In the genomic region with DNA sequence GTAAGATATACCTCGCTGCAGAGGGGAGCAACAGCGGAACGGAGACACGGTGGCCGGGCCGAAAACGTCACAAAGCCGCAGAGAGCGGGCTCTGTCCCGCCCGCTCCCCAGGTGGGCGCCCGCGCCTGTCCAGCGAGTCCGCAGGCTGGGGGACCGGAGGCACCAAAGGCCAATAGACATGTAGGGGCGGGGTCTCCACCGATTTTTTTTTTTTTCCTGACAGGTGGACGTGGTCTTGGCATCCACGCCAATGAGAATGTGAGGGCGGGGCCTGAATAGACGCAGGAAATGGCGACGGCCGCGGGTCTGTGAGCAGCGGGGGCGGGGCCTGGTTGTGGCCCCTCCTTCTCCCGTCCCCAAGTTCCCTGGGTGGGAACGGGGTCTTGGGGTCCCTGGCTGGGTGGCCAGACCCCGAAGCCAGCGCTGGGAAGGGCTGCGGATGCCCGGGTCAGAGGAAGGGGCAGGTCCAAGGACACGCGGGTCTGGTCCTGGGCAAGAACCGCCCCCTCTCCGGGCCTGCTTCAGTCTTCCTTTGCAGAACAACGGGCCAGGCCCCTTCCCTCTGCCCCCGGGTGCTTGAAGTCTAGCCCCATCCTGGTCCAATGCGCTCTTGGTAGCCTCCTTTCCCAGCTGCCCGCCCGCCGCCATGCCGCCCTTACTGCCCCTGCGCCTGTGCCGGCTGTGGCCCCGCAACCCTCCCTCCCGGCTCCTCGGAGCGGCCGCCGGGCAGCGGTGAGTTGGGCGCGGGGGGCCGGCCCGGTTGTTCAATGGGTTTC, we compare ENCODE assay signal across 8 cellular contexts. TPM values are rescaled to one million over a fixed set of nuclear protein-coding genes. Genes with fewer than 3 reads are reported as not detected.
DNase-seq lines count a peak whose midpoint lies in the region; ATAC-seq lines count a peak whose summit lies in the region.

A gene with protein sequence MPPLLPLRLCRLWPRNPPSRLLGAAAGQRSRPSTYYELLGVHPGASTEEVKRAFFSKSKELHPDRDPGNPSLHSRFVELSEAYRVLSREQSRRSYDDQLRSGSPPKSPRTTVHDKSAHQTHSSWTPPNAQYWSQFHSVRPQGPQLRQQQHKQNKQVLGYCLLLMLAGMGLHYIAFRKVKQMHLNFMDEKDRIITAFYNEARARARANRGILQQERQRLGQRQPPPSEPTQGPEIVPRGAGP (plus strand): TSS at position 340 of the 776 bp plus-strand sequence. CDS start 307 bp downstream, at position 647.

- H3K27me3 Mint-ChIP-seq in natural killer cell treated with Interleukin-12 subunit alpha and Interleukin-12 subunit beta and Interleukin-15 and Interleukin-18, amount 100 ng/mL, for 72 hours, result no peaks in the 10 kb centered on the region

- no peaks in the 10 kb centered on the region for H3K9me3 Mint-ChIP-seq in natural killer cell treated with Interleukin-12 subunit alpha and Interleukin-12 subunit beta and Interleukin-15 and Interleukin-18, amount 100 ng/mL, for 72 hours

- H3K4me1 Mint-ChIP-seq in natural killer cell treated with Interleukin-12 subunit alpha and Interleukin-12 subunit beta and Interleukin-15 and Interleukin-18, amount 100 ng/mL, for 72 hours (ENCODE audit: low read depth in 2 of 2), result peaks cover 26 to 31% of the 10 kb centered on the region in 2 donors

- peak within 1 kb of the TSS; percentile 84 to 89 for H3K27ac Mint-ChIP-seq in natural killer cell treated with Interleukin-12 subunit alpha and Interleukin-12 subunit beta and Interleukin-15 and Interleukin-18, amount 100 ng/mL, for 72 hours

- no peaks in the 10 kb centered on the region for H3K36me3 Mint-ChIP-seq in natural killer cell treated with Interleukin-12 subunit alpha and Interleukin-12 subunit beta and Interleukin-15 and Interleukin-18, amount 100 ng/mL, for 72 hours

- peak within 1 kb of the TSS; percentile 90 for H3K4me3 Mint-ChIP-seq in natural killer cell treated with Interleukin-12 subunit alpha and Interleukin-12 subunit beta and Interleukin-15 and Interleukin-18, amount 100 ng/mL, for 72 hours

- DNase-seq in COLO829 (ENCODE audit: low spot score) (peak; percentile 74), LHCN-M2 (ENCODE audit: low read depth) (peak; percentile 69), RPMI8226 (peak; percentile 98), fibroblast of peridontal ligament (ENCODE audit: extremely low read depth) (peak; percentile 71)
- DNase-seq in activated effector memory CD4-positive, alpha-beta T cell treated with Interleukin-2 at 50 U/mL for 16 hours, result peak; percentile 83
- DNase-seq in natural killer cell treated with Interleukin-12 subunit alpha and Interleukin-12 subunit beta and Interleukin-15 and Interleukin-18, amount 100 ng/mL, for 72 hours (ENCODE audit: low spot score), result peak; percentile 94
- peak; percentile 92 for DNase-seq in stimulated activated naive CD8-positive, alpha-beta T cell treated with anti-CD3 and anti-CD28 coated beads, Interleukin-15, Interleukin-2, amounts not matched to agents 100 U/mL and 50 U/mL, for 24 hours

- ATAC-seq in GM21526 (IDR thresholded peaks at IDR 0.05; ENCODE audit: low FRiP score, unreplicated experiment), result peak; percentile 40
- ATAC-seq in natural killer cell treated with Interleukin-12 subunit alpha and Interleukin-12 subunit beta and Interleukin-15 and Interleukin-18, amount 100 ng/mL, for 72 hours, result peak; percentile 70 to 78
- ATAC-seq in stimulated activated naive CD8-positive, alpha-beta T cell treated with anti-CD3 and anti-CD28 coated beads, Interleukin-15, Interleukin-2, amounts not matched to agents 100 U/mL and 50 U/mL, for 24 hours, result peak; percentile 45

RNA-seq across cellular contexts. Expression of the gene that starts here (rescaled TPM):
- total RNA-seq in LHCN-M2 (2014; rRNA removed), result 4.4 and 8.3 TPM in 2 replicates
- 7.8 TPM for polyA plus RNA-seq in LHCN-M2 (2012)
- 10 to 100 TPM; 31.2 to 33.0 TPM for total RNA-seq in natural killer cell treated with Interleukin-12 subunit alpha and Interleukin-12 subunit beta and Interleukin-15 and Interleukin-18, amount 100 ng/mL, for 72 hours

Comparison
In these comparisons a context has a peak if more than half of its experiments do, and no peak if none do; other contexts are left out.
1. Peak in every context shown above with its lines: DNase-seq and ATAC-seq.